8 cellular contexts compared by ENCODE assay signal in genomic region chr11:727859-728748, GRCh38. TPM values are rescaled to one million over a fixed set of nuclear protein-coding genes. Genes with fewer than 3 reads are reported as not detected.
DNase-seq lines count a peak whose midpoint lies in the region; ATAC-seq and TF ChIP-seq lines count a peak whose summit lies in the region.

No MANE protein-coding gene starts in this region.

- CTCF ChIA-PET in CD8-positive, alpha-beta T cell (lab: Charles Lee): interaction anchor here (0.5 to 4.5 kb wide), 16 partner anchors 9 to 521 kb away, joined by 3 to 44 read pairs (median 4); partner anchors contain the start of genes BET1L, DEAF1, RIC8A and TMEM80
- CTCF ChIA-PET in activated CD8-positive, alpha-beta T cell treated with anti-CD3 and anti-CD28 coated beads for 36 hours (lab: Charles Lee): interaction anchor here (0.5 to 10.0 kb wide), 18 partner anchors 10 to 222 kb away, joined by 3 to 73 read pairs (median 5); partner anchors contain the start of genes DEAF1, RNH1, TALDO1 and TMEM80

- H3K27me3 ChIP-seq in CD8-positive, alpha-beta T cell (ENCODE audit: insufficient read depth, low read length): no peaks in the 10 kb centered on the region
- H3K27me3 ChIP-seq in GM23248 (replicated peaks; ENCODE audit: insufficient read depth): no peaks in the 10 kb centered on the region

- no peaks in the 10 kb centered on the region for H3K9me3 ChIP-seq in CD8-positive, alpha-beta T cell (ENCODE audit: low read length)
- no peaks in the 10 kb centered on the region for H3K9me3 ChIP-seq in GM23248 (ENCODE audit: low read depth)

- no peak overlapping the region for H3K4me3 Mint-ChIP-seq in CD8-positive, alpha-beta T cell
- H3K4me3 Mint-ChIP-seq in activated CD8-positive, alpha-beta T cell treated with anti-CD3 and anti-CD28 coated beads for 36 hours: no peak overlapping the region
- no peak overlapping the region for H3K4me3 Mint-ChIP-seq in memory B cell

- intact Hi-C loops in CD8-positive, alpha-beta T cell (cut with DNase I, micrococcal nuclease): loop anchor here (1.0 to 10.0 kb wide), 8 partner anchors 31 to 327 kb away; partner anchors contain the start of gene SLC25A22 (in 2 of the 2)
- intact Hi-C loops in activated CD8-positive, alpha-beta T cell treated with anti-CD3 and anti-CD28 coated beads for 36 hours (cut with micrococcal nuclease): loop anchor here (5.0 kb wide), 1 partner anchor 171 kb away; no protein-coding TSS in a partner anchor

- peaks cover 19% of the 10 kb centered on the region for H3K4me1 ChIP-seq in CD8-positive, alpha-beta T cell (ENCODE audit: insufficient read depth, low read length)
- peaks cover 18% of the 10 kb centered on the region for H3K4me1 ChIP-seq in GM23248 (ENCODE audit: insufficient read depth)

- peak overlapping the region; percentile 68 for H3K9ac ChIP-seq in GM23248

- H3K79me2 ChIP-seq in GM23248 (ENCODE audit: insufficient read depth): no peaks in the 10 kb centered on the region

- POLR2A ChIA-PET in CD8-positive, alpha-beta T cell (lab: Charles Lee): interaction anchor here (1.1 kb wide), 1 partner anchor 68 kb away, joined by 3 read pairs; no protein-coding TSS in a partner anchor
- POLR2A ChIA-PET in activated CD8-positive, alpha-beta T cell treated with anti-CD3 and anti-CD28 coated beads for 36 hours (lab: Charles Lee): interaction anchor here (0.7 to 2.4 kb wide), 6 partner anchors 23 to 172 kb away, joined by 3 to 10 read pairs (median 4); partner anchors contain the start of genes DEAF1 and TMEM80

- H2AFZ ChIP-seq in GM23248: no peak overlapping the region

- H3F3A ChIP-seq in GM23248 (ENCODE audit: insufficient read depth): peaks cover 5% of the 10 kb centered on the region; the same call in 1 of the 2 replicates

- peaks cover 3% of the 10 kb centered on the region for H3K27me3 Mint-ChIP-seq in CD8-positive, alpha-beta T cell (ENCODE audit: low read depth)
- H3K27me3 Mint-ChIP-seq in activated CD8-positive, alpha-beta T cell treated with anti-CD3 and anti-CD28 coated beads for 36 hours: peaks cover 8% of the 10 kb centered on the region
- H3K27me3 Mint-ChIP-seq in memory B cell: peaks cover 3% of the 10 kb centered on the region

- H3K4me2 ChIP-seq in GM23248 (ENCODE audit: unreplicated experiment): peak overlapping the region; percentile 12

- in situ Hi-C loops in GM23248 (cut with MboI): no loop called here

- WGBS in GM23248 (ENCODE audit: low coverage in 1 of 2, low lambda C conversion rate in 2 of 2, missing lambda C conversion rate in 2 of 2), 2 experiments: 16 to 25% methylated on average over 21 to 26 of the region's 31 CpGs

- no peaks in the 10 kb centered on the region for H3K9me3 Mint-ChIP-seq in CD8-positive, alpha-beta T cell
- H3K9me3 Mint-ChIP-seq in activated CD8-positive, alpha-beta T cell treated with anti-CD3 and anti-CD28 coated beads for 36 hours: no peaks in the 10 kb centered on the region
- no peaks in the 10 kb centered on the region for H3K9me3 Mint-ChIP-seq in memory B cell

- no peaks in the 10 kb centered on the region for H3K9me2 ChIP-seq in GM23248 (ENCODE audit: insufficient read depth)

- no peaks in the 10 kb centered on the region for H3K36me3 ChIP-seq in CD8-positive, alpha-beta T cell (ENCODE audit: insufficient read depth, low read length)
- no peaks in the 10 kb centered on the region for H3K36me3 ChIP-seq in GM23248 (ENCODE audit: low read depth)

- peak; percentile 84 for ATAC-seq in CD8-positive, alpha-beta T cell
- ATAC-seq in activated CD8-positive, alpha-beta T cell treated with anti-CD3 and anti-CD28 coated beads for 36 hours: peak; percentile 83
- ATAC-seq in memory B cell (ENCODE audit: low read depth): peak; percentile 80

- H3K27ac Mint-ChIP-seq in CD8-positive, alpha-beta T cell: no peak overlapping the region
- no peak overlapping the region for H3K27ac Mint-ChIP-seq in activated CD8-positive, alpha-beta T cell treated with anti-CD3 and anti-CD28 coated beads for 36 hours
- H3K27ac Mint-ChIP-seq in memory B cell: no peak overlapping the region

- peak; percentile 64 to 88 (median 79) for DNase-seq in CD8-positive, alpha-beta T cell
- DNase-seq in GM23248: peak; percentile 98
- peak; percentile 60 for DNase-seq in NCI-H345 (lab: John Stamatoyannopoulos, UW)
- DNase-seq in activated CD8-positive, alpha-beta T cell treated with anti-CD3 and anti-CD28 coated beads for 36 hours: peak; percentile 92
- DNase-seq in effector CD8-positive, alpha-beta T cell (lab: John Stamatoyannopoulos, UW): peak; percentile 76
- peak; percentile 76 to 89 for DNase-seq in memory B cell (ENCODE audit: low spot score in 2 of 2)
- peak; percentile 60 for DNase-seq in stimulated activated CD8-positive, alpha-beta memory T cell treated with anti-CD3 and anti-CD28 coated beads, Interleukin-15, amount 100 ng/mL, for 24 hours (ENCODE audit: low read depth)
- DNase-seq in NCI-H2107 treated with DMSO at 0.1 percent for 48 hours (lab: John Stamatoyannopoulos, UW; ENCODE audit: unreplicated experiment): no peak

- no peak overlapping the region for H3K27ac ChIP-seq in CD8-positive, alpha-beta T cell (ENCODE audit: low read depth, low read length)
- peak overlapping the region; percentile 84 for H3K27ac ChIP-seq in GM23248

- peak; percentile 94 for TF ChIP-seq CTCF in CD8-positive, alpha-beta T cell (IDR thresholded peaks at IDR 0.05)
- TF ChIP-seq CTCF in activated CD8-positive, alpha-beta T cell treated with anti-CD3 and anti-CD28 coated beads for 36 hours (IDR thresholded peaks at IDR 0.05): peak; percentile 98

- peaks cover 10% of the 10 kb centered on the region for H3K4me1 Mint-ChIP-seq in CD8-positive, alpha-beta T cell (ENCODE audit: low read depth)
- H3K4me1 Mint-ChIP-seq in activated CD8-positive, alpha-beta T cell treated with anti-CD3 and anti-CD28 coated beads for 36 hours (ENCODE audit: low read depth): peaks cover 13% of the 10 kb centered on the region
- H3K4me1 Mint-ChIP-seq in memory B cell: peaks cover 8% of the 10 kb centered on the region

- no peak overlapping the region for H3K4me3 ChIP-seq in CD8-positive, alpha-beta T cell (ENCODE audit: low read depth, low read length)
- no peak overlapping the region for H3K4me3 ChIP-seq in GM23248

- H3K36me3 Mint-ChIP-seq in CD8-positive, alpha-beta T cell: no peaks in the 10 kb centered on the region
- H3K36me3 Mint-ChIP-seq in activated CD8-positive, alpha-beta T cell treated with anti-CD3 and anti-CD28 coated beads for 36 hours (ENCODE audit: low read depth): no peaks in the 10 kb centered on the region
- no peaks in the 10 kb centered on the region for H3K36me3 Mint-ChIP-seq in memory B cell

- H4K20me1 ChIP-seq in GM23248 (ENCODE audit: insufficient read depth): no peaks in the 10 kb centered on the region

RNA-seq across cellular contexts. Expression of gene TALDO1, which starts 19.2 kb away (rescaled TPM):
- total RNA-seq in CD8-positive, alpha-beta T cell: 10 to 100 TPM; 30.2 to 31.0 TPM
- 185 and 216 TPM in 2 replicates for total RNA-seq in GM23248 (2014; rRNA removed; shearing (Covaris generic))
- 313 and 318 TPM in 2 replicates for polyA plus RNA-seq in GM23248 (2016; fragmentation: Nextera tagmentation; extraction: Ambion mirVana)
- 100 to 1,000 TPM; 234 to 241 TPM for total RNA-seq in activated CD8-positive, alpha-beta T cell treated with anti-CD3 and anti-CD28 coated beads for 36 hours

RNA-seq across cellular contexts. Expression of gene EPS8L2, which starts 22.1 kb away (rescaled TPM):
- 10 to 100 TPM in 1 of 2 experiments, 1 to 10 TPM in 1; 9.6 to 12.2 TPM for total RNA-seq in CD8-positive, alpha-beta T cell
- 58.3 and 59.7 TPM in 2 replicates for total RNA-seq in GM23248 (2014; rRNA removed; shearing (Covaris generic))
- 46.4 and 48.2 TPM in 2 replicates for polyA plus RNA-seq in GM23248 (2016; fragmentation: Nextera tagmentation; extraction: Ambion mirVana)
- total RNA-seq in activated CD8-positive, alpha-beta T cell treated with anti-CD3 and anti-CD28 coated beads for 36 hours: 10 to 100 TPM; 15.0 to 16.7 TPM

RNA-seq across cellular contexts. Expression of gene TMEM80, which starts 32.5 kb away (rescaled TPM):
- total RNA-seq in CD8-positive, alpha-beta T cell: 10 to 100 TPM; 24.8 to 25.2 TPM
- 27.0 and 37.3 TPM in 2 replicates for total RNA-seq in GM23248 (2014; rRNA removed; shearing (Covaris generic))
- polyA plus RNA-seq in GM23248 (2016; fragmentation: Nextera tagmentation; extraction: Ambion mirVana): 47.9 and 50.1 TPM in 2 replicates
- 10 to 100 TPM; 10.6 to 12.5 TPM for total RNA-seq in activated CD8-positive, alpha-beta T cell treated with anti-CD3 and anti-CD28 coated beads for 36 hours

RNA-seq across cellular contexts. Expression of gene DEAF1, which starts 33.1 kb away (rescaled TPM):
- total RNA-seq in CD8-positive, alpha-beta T cell: 100 to 1,000 TPM; 131 to 139 TPM
- total RNA-seq in GM23248 (2014; rRNA removed; shearing (Covaris generic)): 31.6 and 38.5 TPM in 2 replicates
- 31.7 and 35.0 TPM in 2 replicates for polyA plus RNA-seq in GM23248 (2016; fragmentation: Nextera tagmentation; extraction: Ambion mirVana)
- 10 to 100 TPM; 59.1 to 59.3 TPM for total RNA-seq in activated CD8-positive, alpha-beta T cell treated with anti-CD3 and anti-CD28 coated beads for 36 hours

RNA-seq across cellular contexts. Expression of gene GATD1, which starts 49.2 kb away (rescaled TPM):
- 10 to 100 TPM; 21.2 to 22.6 TPM for total RNA-seq in CD8-positive, alpha-beta T cell
- 38.3 and 45.0 TPM in 2 replicates for total RNA-seq in GM23248 (2014; rRNA removed; shearing (Covaris generic))
- polyA plus RNA-seq in GM23248 (2016; fragmentation: Nextera tagmentation; extraction: Ambion mirVana): 27.0 and 27.4 TPM in 2 replicates
- 10 to 100 TPM; 45.8 to 48.8 TPM for total RNA-seq in activated CD8-positive, alpha-beta T cell treated with anti-CD3 and anti-CD28 coated beads for 36 hours
